In the genomic region with DNA sequence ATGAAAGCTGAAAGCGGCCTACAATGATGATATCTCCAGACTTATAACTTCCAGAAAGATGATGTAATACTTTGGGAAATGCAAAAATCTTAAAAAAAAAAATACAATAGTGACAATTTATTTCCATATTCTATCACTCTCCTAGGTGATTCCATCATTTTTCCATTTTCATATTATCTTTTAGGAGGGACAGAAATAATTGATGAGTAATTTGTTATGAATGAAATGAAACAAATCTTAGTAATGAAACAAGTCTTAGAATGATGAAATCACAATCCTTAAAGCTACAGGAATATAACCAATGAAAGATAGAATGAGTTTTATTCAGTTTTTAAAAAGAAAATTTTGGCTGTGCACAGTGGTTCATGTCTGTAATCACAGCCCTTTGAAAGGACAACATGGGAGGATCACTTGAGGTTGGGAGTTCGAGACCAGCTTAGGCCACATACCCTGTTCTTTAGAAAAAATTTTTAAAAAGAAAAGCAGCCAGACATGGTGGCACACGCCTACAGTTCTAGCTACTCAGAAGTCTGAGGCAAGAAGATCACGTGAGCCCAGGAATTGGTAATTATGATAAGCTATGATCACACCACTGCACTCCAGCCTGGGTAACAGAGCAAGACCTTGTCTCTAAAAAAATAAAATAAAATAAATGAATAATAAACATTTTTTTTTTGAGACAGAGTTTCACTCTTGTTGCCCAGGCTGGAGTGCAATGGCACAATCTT, we compare ENCODE assay signal across 20 cellular contexts. TPM values are rescaled to one million over a fixed set of nuclear protein-coding genes. Genes with fewer than 3 reads are reported as not detected.
A peak's percentile ranks its signal among the peaks of the same experiment; 100 is the strongest.
DNase-seq lines count a peak whose midpoint lies in the region; ATAC-seq and TF ChIP-seq lines count a peak whose summit lies in the region.
"Had no signal": no experiment of that assay in that cellular context is flagged by ENCODE, and none has a peak within 500 bp of the region (broad histone marks: within the 10 kb centered on the region; RNA-seq: fewer than 3 reads in every experiment).

No MANE protein-coding gene starts in this region.

- peak overlapping the region; percentile 39 for H3K18ac ChIP-seq in mesendoderm (ENCODE audit: low read length)

- H3K9ac ChIP-seq in mesendoderm (ENCODE audit: low read length): no peak overlapping the region

- H3K4me2 ChIP-seq in mesendoderm (ENCODE audit: low read length): no peak overlapping the region
- no peak overlapping the region for H3K4me2 ChIP-seq in OCI-LY7 (ENCODE audit: low read length)

- intact Hi-C loops in OCI-LY7 (cut with micrococcal nuclease; ENCODE audit: unreplicated experiment): no loop called here

- H3K4me3 Mint-ChIP-seq in chondrocyte (ENCODE audit: unreplicated experiment): no peak overlapping the region
- H3K4me3 Mint-ChIP-seq: activated B cell treated with CpG ODN at 0.5 μM for 24 hours; activated T-cell treated with anti-CD3 and anti-CD28 coated beads, Interleukin-2, amount 50 U/mL, for 72 hours; naive B cell had no signal

- 0 out of 2 replicates have a peak, but pooled peaks cover 2% of the 10 kb centered on the region for H3K9me3 ChIP-seq in OCI-LY7 (ENCODE audit: low read length)
- H3K9me3 ChIP-seq: BE2C had no signal

- H3K36me3 Mint-ChIP-seq in chondrocyte (ENCODE audit: low read depth): peaks cover 2% of the 10 kb centered on the region

- peak overlapping the region; percentile 74 for H3K27ac Mint-ChIP-seq in chondrocyte (ENCODE audit: unreplicated experiment)
- H3K27ac Mint-ChIP-seq: activated B cell treated with CpG ODN at 0.5 μM for 24 hours; activated T-cell treated with anti-CD3 and anti-CD28 coated beads, Interleukin-2, amount 50 U/mL, for 72 hours; naive B cell had no signal

- H3K79me1 ChIP-seq in mesendoderm (ENCODE audit: low read length): no peaks in the 10 kb centered on the region

- DNase-seq in EH (ENCODE audit: low read depth): peak; percentile 42
- peak; percentile 13 for DNase-seq in RKO (ENCODE audit: low spot score)
- no peak for DNase-seq in chondrocyte (ENCODE audit: low spot score)
- no peak for DNase-seq in mesendoderm
- no peak for DNase-seq in dermis blood vessel endothelial cell
- no peak for DNase-seq in OCI-LY7 (ENCODE audit: low spot score)
- DNase-seq: activated B cell treated with CpG ODN at 0.5 μM for 24 hours; activated T-cell treated with anti-CD3 and anti-CD28 coated beads, Interleukin-2, amount 50 U/mL, for 72 hours; BE2C; cerebellar nuclear complex; H7; naive B cell; NCI-H146; SHP77; stimulated activated CD4-positive, alpha-beta T cell treated with anti-CD3 and anti-CD28 coated beads, Interleukin-4, amount 100 ng/mL, for 4 hours; stimulated activated CD8-positive, alpha-beta memory T cell treated with anti-CD3 and anti-CD28 coated beads, Interleukin-4, amount 100 ng/mL, for 48 hours; substantia nigra; T-helper 2 cell had no signal

- H3K9me2 ChIP-seq in OCI-LY7 (ENCODE audit: insufficient read depth, low read length): no peaks in the 10 kb centered on the region

- no peak overlapping the region for H2BK120ac ChIP-seq in mesendoderm (ENCODE audit: low read depth, low read length)

- CTCF ChIA-PET in OCI-LY7 (lab: Charles Lee; ENCODE audit: unreplicated experiment): no interaction called here

- H3K27me3 Mint-ChIP-seq in chondrocyte (ENCODE audit: low read depth): no peaks in the 10 kb centered on the region
- H3K27me3 Mint-ChIP-seq: activated B cell treated with CpG ODN at 0.5 μM for 24 hours, naive B cell had no signal

- no peak overlapping the region for H4K8ac ChIP-seq in mesendoderm (ENCODE audit: low read depth, low read length)

- no peak overlapping the region for H2BK15ac ChIP-seq in mesendoderm (replicated peaks; ENCODE audit: low read depth)

- POLR2A ChIA-PET in OCI-LY7 (lab: Charles Lee): interaction anchor here (1.1 kb wide), 1 partner anchor 27 kb away, joined by 3 read pairs; no protein-coding TSS in a partner anchor

- H2AK5ac ChIP-seq in mesendoderm (ENCODE audit: low read length): no peak overlapping the region

- H3K4me1 ChIP-seq in mesendoderm (ENCODE audit: control insufficient read depth, low read depth, low read length): peaks cover 2% of the 10 kb centered on the region
- no peaks in the 10 kb centered on the region for H3K4me1 ChIP-seq in OCI-LY7 (ENCODE audit: insufficient read depth, low read length, poor library complexity, severe bottlenecking)
- H3K4me1 ChIP-seq: BE2C had no signal

- H3K4ac ChIP-seq in mesendoderm (ENCODE audit: low read depth, low read length): peak overlapping the region; percentile 31

- H4K20me1 ChIP-seq in OCI-LY7 (ENCODE audit: insufficient read depth, low read length): no peaks in the 10 kb centered on the region

- H3K56ac ChIP-seq in mesendoderm (ENCODE audit: low read length): no peak overlapping the region

- no TSS peak for BruUV-seq in OCI-LY7 (replicated peaks; lab: Mats Ljungman, UMichigan)

- no peak overlapping the region for H4K5ac ChIP-seq in mesendoderm (ENCODE audit: low read length)

- H2BK5ac ChIP-seq in mesendoderm (ENCODE audit: low read length): no peak overlapping the region

- WGBS in mesendoderm (ENCODE audit: extremely low coverage, insufficient coverage, low lambda C conversion rate): no CpG with 5 or more reads among the region's 4 CpGs

- H2AFZ ChIP-seq in OCI-LY7 (ENCODE audit: low read length): no peak overlapping the region

- H3K79me2 ChIP-seq in mesendoderm (ENCODE audit: control insufficient read depth, insufficient read depth, low read length) (peaks cover 14% of the 10 kb centered on the region), OCI-LY7 (ENCODE audit: insufficient read depth, low read depth, low read length) (no peaks in the 10 kb centered on the region)

- H3K36me3 ChIP-seq in mesendoderm (ENCODE audit: control insufficient read depth, insufficient read depth, low read length) (no peaks in the 10 kb centered on the region), OCI-LY7 (ENCODE audit: insufficient read depth, low read length) (no peaks in the 10 kb centered on the region)
- H3K36me3 ChIP-seq: BE2C had no signal

- no peak overlapping the region for H3K4me3 ChIP-seq in mesendoderm (ENCODE audit: low read length)
- no peak overlapping the region for H3K4me3 ChIP-seq in OCI-LY7 (ENCODE audit: low read depth, low read length, poor library complexity, severe bottlenecking)

- ATAC-seq in GM21737 (IDR thresholded peaks at IDR 0.05; ENCODE audit: unreplicated experiment) (no peak), HG03045 (IDR thresholded peaks at IDR 0.05; ENCODE audit: unreplicated experiment) (no peak)
- ATAC-seq: activated T-cell treated with anti-CD3 and anti-CD28 coated beads, Interleukin-2, amount 50 U/mL, for 72 hours had no signal

- no peak overlapping the region for H3K23ac ChIP-seq in mesendoderm (ENCODE audit: low read length)

- TF ChIP-seq CTCF in chondrocyte (IDR thresholded peaks at IDR 0.05) (no peak), OCI-LY7 (conservative IDR thresholded peaks at IDR 0.05; ENCODE audit: low read length) (no peak)

- peaks cover 24% of the 10 kb centered on the region for H3K4me1 Mint-ChIP-seq in chondrocyte (ENCODE audit: low read depth)

- H3K27ac ChIP-seq in mesendoderm (ENCODE audit: low read depth, low read length) (no peak overlapping the region), OCI-LY7 (ENCODE audit: low read depth, low read length, poor library complexity, severe bottlenecking) (no peak overlapping the region)

- peaks cover 4% of the 10 kb centered on the region for H3K9me3 Mint-ChIP-seq in chondrocyte (ENCODE audit: low read depth)

- H3K27me3 ChIP-seq in mesendoderm (ENCODE audit: insufficient read depth, low read length, poor library complexity): no peaks in the 10 kb centered on the region
- H3K27me3 ChIP-seq: BE2C had no signal

RNA-seq across cellular contexts. Expression of a gene that starts 21.7 kb away (rescaled TPM):
- total RNA-seq in chondrocyte (26.1 to 31.2 TPM (median 28.7 TPM) in 3 replicates), dermis blood vessel endothelial cell (20.3 and 26.0 TPM in 2 replicates), OCI-LY7 (2022) (5.1 and 9.0 TPM in 2 replicates)
- 10.2 TPM for polyA plus RNA-seq in mesendoderm (2013, experiment 1 of 2)
- polyA plus RNA-seq in mesendoderm (2013, experiment 2 of 2): 9.6 TPM
- 1.9 and 2.0 TPM in 2 replicates for total RNA-seq in OCI-LY7 (2014; rRNA removed; shearing (Covaris generic))

Comparison
In these comparisons a context has a peak if more than half of its experiments do, and no peak if none do; other contexts are left out.
1. DNase-seq: peak in EH (single experiment) and RKO (single experiment); none in chondrocyte (single experiment), mesendoderm (single experiment), dermis blood vessel endothelial cell (single experiment) and OCI-LY7 (single experiment).